35 cellular contexts compared by ENCODE assay signal in genomic region chr17:7379134-7379533, GRCh38. TPM values are rescaled to one million over a fixed set of nuclear protein-coding genes. Genes with fewer than 3 reads are reported as not detected.
"Had no signal": no experiment of that assay in that cellular context is flagged by ENCODE, and none has a peak within 500 bp of the region (broad histone marks: within the 10 kb centered on the region; RNA-seq: fewer than 3 reads in every experiment).

No MANE protein-coding gene starts in this region.

- DNase-seq: activated CD4-positive, alpha-beta memory T cell treated with anti-CD3 and anti-CD28 coated beads for 36 hours; activated CD4-positive, alpha-beta T cell treated with anti-CD3 and anti-CD28 coated beads for 36 hours; activated CD4-positive, alpha-beta T cell treated with anti-CD3 and anti-CD28 coated beads, Interleukin-2, amount 10 ng/mL, durations not matched to agents 24 days and 14 days; activated CD4-positive, CD25-positive, alpha-beta regulatory T cell; activated CD4-positive, CD25-positive, alpha-beta regulatory T cell treated with anti-CD3 and anti-CD28 coated beads, Interleukin-2, amount 50 U/mL, for 72 hours; activated CD8-positive, alpha-beta memory T cell treated with anti-CD3 and anti-CD28 coated beads, Interleukin-2, amount 10 ng/mL, durations not matched to agents 7 days and 5 days; activated CD8-positive, alpha-beta memory T cell treated with anti-CD3 and anti-CD28 coated beads, Interleukin-2, amount 50 U/mL, for 4 hours; activated CD8-positive, alpha-beta T cell treated with anti-CD3 and anti-CD28 coated beads, Interleukin-2, amount 10 ng/mL, durations not matched to agents 7 days and 5 days; activated gamma-delta T cell; activated naive CD4-positive, alpha-beta T cell; activated naive CD4-positive, alpha-beta T cell treated with anti-CD3 and anti-CD28 coated beads, Interleukin-2, amount 10 ng/mL, durations not matched to agents 7 days and 5 days; activated naive CD8-positive, alpha-beta T cell treated with anti-CD3 and anti-CD28 coated beads, Interleukin-2, amount 10 ng/mL, durations not matched to agents 7 days and 5 days; activated T-cell treated with anti-CD3 and anti-CD28 coated beads, Interleukin-2, amount 50 U/mL, for 24 hours; activated T-cell treated with anti-CD3 and anti-CD28 coated beads, Interleukin-2, amount 50 U/mL, for 72 hours; brain microvascular endothelial cell; caudate nucleus; cortex of kidney; dermis blood vessel endothelial cell; effector CD4-positive, alpha-beta T cell; effector memory CD8-positive, alpha-beta T cell; esophagus squamous epithelium; foreskin melanocyte; heart right ventricle; T-helper 2 cell had no signal

- ATAC-seq: activated CD4-positive, alpha-beta T cell treated with anti-CD3 and anti-CD28 coated beads for 36 hours; activated CD8-positive, alpha-beta memory T cell treated with anti-CD3 and anti-CD28 coated beads, Interleukin-2, amount 10 ng/mL, durations not matched to agents 7 days and 5 days; activated CD8-positive, alpha-beta T cell treated with anti-CD3 and anti-CD28 coated beads, Interleukin-2, amount 10 ng/mL, durations not matched to agents 7 days and 5 days; activated naive CD4-positive, alpha-beta T cell treated with anti-CD3 and anti-CD28 coated beads, Interleukin-2, amount 50 U/mL, for 72 hours; activated T-cell treated with anti-CD3 and anti-CD28 coated beads, Interleukin-2, amount 50 U/mL, for 72 hours; effector memory CD8-positive, alpha-beta T cell; gastroesophageal sphincter; heart right ventricle had no signal

- H2AFZ ChIP-seq: hepatocyte had no signal

- H3K9me3 ChIP-seq: ascending aorta, gastroesophageal sphincter had no signal

- H3K36me3 Mint-ChIP-seq: activated CD4-positive, alpha-beta memory T cell treated with anti-CD3 and anti-CD28 coated beads for 36 hours had no signal

- H3K4me1 Mint-ChIP-seq: activated CD4-positive, alpha-beta T cell treated with anti-CD3 and anti-CD28 coated beads, Interleukin-2, amount 10 ng/mL, durations not matched to agents 24 days and 14 days had no signal

- H3K27ac ChIP-seq: ascending aorta, brain microvascular endothelial cell, epithelial cell of prostate, esophagus squamous epithelium, hepatocyte had no signal

- H3K27me3 ChIP-seq: ascending aorta, gastroesophageal sphincter, hepatocyte had no signal

- H3K4me3 ChIP-seq: ascending aorta, esophagus squamous epithelium, gastroesophageal sphincter, heart right ventricle, hepatocyte had no signal

- H3K27ac Mint-ChIP-seq: activated CD4-positive, alpha-beta memory T cell treated with anti-CD3 and anti-CD28 coated beads for 36 hours; activated CD4-positive, alpha-beta T cell treated with anti-CD3 and anti-CD28 coated beads for 36 hours; activated CD4-positive, alpha-beta T cell treated with anti-CD3 and anti-CD28 coated beads, Interleukin-2, amount 10 ng/mL, durations not matched to agents 24 days and 14 days; activated CD8-positive, alpha-beta memory T cell treated with anti-CD3 and anti-CD28 coated beads, Interleukin-2, amount 10 ng/mL, durations not matched to agents 7 days and 5 days; activated CD8-positive, alpha-beta T cell treated with anti-CD3 and anti-CD28 coated beads, Interleukin-2, amount 10 ng/mL, durations not matched to agents 7 days and 5 days; activated naive CD4-positive, alpha-beta T cell treated with anti-CD3 and anti-CD28 coated beads, Interleukin-2, amount 10 ng/mL, durations not matched to agents 7 days and 5 days; activated naive CD4-positive, alpha-beta T cell treated with anti-CD3 and anti-CD28 coated beads, Interleukin-2, amount 50 U/mL, for 72 hours; activated naive CD8-positive, alpha-beta T cell treated with anti-CD3 and anti-CD28 coated beads, Interleukin-2, amount 10 ng/mL, durations not matched to agents 7 days and 5 days; activated T-cell treated with anti-CD3 and anti-CD28 coated beads, Interleukin-2, amount 50 U/mL, for 24 hours; activated T-cell treated with anti-CD3 and anti-CD28 coated beads, Interleukin-2, amount 50 U/mL, for 72 hours; effector memory CD8-positive, alpha-beta T cell had no signal

- H3K4me2 ChIP-seq: hepatocyte had no signal

- H3K4me3 Mint-ChIP-seq: activated CD4-positive, alpha-beta memory T cell treated with anti-CD3 and anti-CD28 coated beads for 36 hours; activated CD4-positive, alpha-beta T cell treated with anti-CD3 and anti-CD28 coated beads for 36 hours; activated CD4-positive, alpha-beta T cell treated with anti-CD3 and anti-CD28 coated beads, Interleukin-2, amount 10 ng/mL, durations not matched to agents 24 days and 14 days; activated CD8-positive, alpha-beta memory T cell treated with anti-CD3 and anti-CD28 coated beads, Interleukin-2, amount 10 ng/mL, durations not matched to agents 7 days and 5 days; activated CD8-positive, alpha-beta T cell treated with anti-CD3 and anti-CD28 coated beads, Interleukin-2, amount 10 ng/mL, durations not matched to agents 7 days and 5 days; activated naive CD4-positive, alpha-beta T cell treated with anti-CD3 and anti-CD28 coated beads, Interleukin-2, amount 10 ng/mL, durations not matched to agents 7 days and 5 days; activated naive CD8-positive, alpha-beta T cell treated with anti-CD3 and anti-CD28 coated beads, Interleukin-2, amount 10 ng/mL, durations not matched to agents 7 days and 5 days; activated T-cell treated with anti-CD3 and anti-CD28 coated beads, Interleukin-2, amount 50 U/mL, for 24 hours; activated T-cell treated with anti-CD3 and anti-CD28 coated beads, Interleukin-2, amount 50 U/mL, for 72 hours; effector memory CD8-positive, alpha-beta T cell had no signal

- H3K9me3 Mint-ChIP-seq: activated T-cell treated with anti-CD3 and anti-CD28 coated beads, Interleukin-2, amount 50 U/mL, for 24 hours; effector memory CD8-positive, alpha-beta T cell had no signal

- H3K36me3 ChIP-seq: ascending aorta, brain microvascular endothelial cell, gastroesophageal sphincter, heart right ventricle had no signal

RNA-seq across cellular contexts. Expression of gene TMEM95, which starts 24.2 kb away (rescaled TPM):
- total RNA-seq: activated CD4-positive, alpha-beta memory T cell treated with anti-CD3 and anti-CD28 coated beads for 36 hours; activated CD4-positive, alpha-beta T cell treated with anti-CD3 and anti-CD28 coated beads, Interleukin-2, amount 10 ng/mL, durations not matched to agents 24 days and 14 days; activated CD8-positive, alpha-beta memory T cell treated with anti-CD3 and anti-CD28 coated beads for 36 hours; activated CD8-positive, alpha-beta memory T cell treated with anti-CD3 and anti-CD28 coated beads, Interleukin-2, amount 10 ng/mL, durations not matched to agents 7 days and 5 days; activated CD8-positive, alpha-beta T cell treated with anti-CD3 and anti-CD28 coated beads, Interleukin-2, amount 10 ng/mL, durations not matched to agents 7 days and 5 days; activated naive CD8-positive, alpha-beta T cell treated with anti-CD3 and anti-CD28 coated beads, Interleukin-2, amount 10 ng/mL, durations not matched to agents 7 days and 5 days; ascending aorta; chondrocyte; dermis blood vessel endothelial cell; endothelial cell of umbilical vein; esophagus squamous epithelium; fibroblast of lung; fibroblast of villous mesenchyme; gastroesophageal sphincter; glomerular endothelial cell; hepatocyte had no signal
- polyA plus RNA-seq: endothelial cell of umbilical vein, fibroblast of lung, heart right ventricle, hepatocyte had no signal
